8 cellular contexts compared by ENCODE assay signal in the genomic region with DNA sequence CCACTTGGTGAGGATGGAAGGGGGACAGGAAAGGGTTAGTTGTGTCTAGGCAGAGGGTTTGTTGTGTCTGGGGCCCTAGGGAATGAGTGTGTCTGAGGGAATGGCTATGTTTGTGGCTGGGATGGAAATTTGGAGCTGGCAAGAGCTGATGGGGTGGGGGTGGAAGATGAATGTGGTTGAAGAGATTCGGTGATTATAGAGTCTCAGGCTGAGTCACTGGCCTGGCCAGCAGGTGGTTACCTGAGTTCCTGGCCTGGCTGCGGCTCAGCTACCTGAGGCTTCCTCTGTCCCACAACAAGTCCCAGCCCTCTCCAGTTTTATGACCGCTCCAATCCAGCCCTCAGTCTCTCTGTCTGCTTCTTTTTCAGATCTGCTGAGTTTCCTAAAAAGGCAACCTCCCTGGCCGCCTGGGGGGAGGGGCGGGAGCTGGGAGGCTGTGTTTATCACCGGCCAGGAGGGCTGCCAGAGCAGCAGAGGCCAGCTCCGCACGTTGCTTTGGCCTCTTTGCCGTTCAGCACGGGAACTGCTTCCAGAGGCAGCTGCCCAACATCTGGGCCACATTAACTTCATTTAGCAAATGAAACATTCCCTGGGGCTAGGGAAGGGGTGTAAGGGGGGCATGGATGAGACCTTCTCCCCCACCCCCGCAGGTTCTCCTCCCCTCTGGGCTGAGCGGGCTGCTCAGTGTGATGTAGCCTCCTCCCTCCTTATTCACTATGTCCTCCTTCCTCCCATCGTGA. TPM values are rescaled to one million over a fixed set of nuclear protein-coding genes. Genes with fewer than 3 reads are reported as not detected.
DNase-seq lines count a peak whose midpoint lies in the region; ATAC-seq and TF ChIP-seq lines count a peak whose summit lies in the region.

No MANE protein-coding gene starts in this region.

- H3K4me3 ChIP-seq in Caco-2 (ENCODE audit: low read depth, low read length) = no peak overlapping the region
- no peak overlapping the region for H3K4me3 ChIP-seq in ovary
- H3K4me3 ChIP-seq in SJCRH30 = no peak overlapping the region

- no peak for TF ChIP-seq EP300 in ovary (IDR thresholded peaks at IDR 0.05)

- TF ChIP-seq CTCF in Caco-2 (IDR thresholded peaks at IDR 0.05; ENCODE audit: insufficient read depth in 1 of 2, low read depth in 1 of 2, low read length in 1 of 2, severe bottlenecking in 1 of 2, unreplicated experiment in 1 of 2) (no peak), glutamatergic neuron (IDR thresholded peaks at IDR 0.05; ENCODE audit: partially characterized antibody, unreplicated experiment) (no peak), ovary (IDR thresholded peaks at IDR 0.05) (no peak)

- POLR2A ChIA-PET in Caco-2 (lab: Charles Lee) = interaction anchor here (0.6 kb wide), 1 partner anchor 9 kb away, joined by 3 read pairs; no protein-coding TSS in a partner anchor

- WGBS in ovary, 3 donors = 3 to 6% (median 5%) methylated on average over 13 of the region's 13 CpGs

- H3K36me3 ChIP-seq in Caco-2 (ENCODE audit: control insufficient read depth, insufficient read depth, low read length) = no peaks in the 10 kb centered on the region
- H3K36me3 ChIP-seq in ovary = no peaks in the 10 kb centered on the region
- H3K36me3 ChIP-seq in SJCRH30 = no peaks in the 10 kb centered on the region

- peak; percentile 68 for ATAC-seq in SK-N-SH treated with all-trans-retinoic acid at 6 μM for 48 hours

- no peak for TF ChIP-seq POLR2A in ovary (IDR thresholded peaks at IDR 0.05)

- no peaks in the 10 kb centered on the region for H3K9me3 Mint-ChIP-seq in Caco-2 (ENCODE audit: unreplicated experiment)
- H3K9me3 Mint-ChIP-seq in glutamatergic neuron (ENCODE audit: unreplicated experiment) = no peaks in the 10 kb centered on the region

- H3K27me3 ChIP-seq in Caco-2 (replicated peaks; ENCODE audit: control insufficient read depth, insufficient read depth, low read length) (no peaks in the 10 kb centered on the region), ovary (no peaks in the 10 kb centered on the region), SJCRH30 (no peaks in the 10 kb centered on the region)

- H3K27ac ChIP-seq in ovary = peak overlapping the region; percentile 51 to 79
- H3K27ac ChIP-seq in SJCRH30 = no peak overlapping the region

- H3K4me1 ChIP-seq in Caco-2 (peaks cover 7% of the 10 kb centered on the region; the same call in 1 of the 2 replicates), ovary (ENCODE audit: insufficient read depth) (peaks cover 38% of the 10 kb centered on the region), SJCRH30 (peaks cover 34% of the 10 kb centered on the region)

- CTCF ChIA-PET in Caco-2 (lab: Charles Lee) = no interaction called here

- H3K27me3 Mint-ChIP-seq in Caco-2 (ENCODE audit: insufficient read depth, unreplicated experiment) (no peaks in the 10 kb centered on the region), glutamatergic neuron (ENCODE audit: unreplicated experiment) (no peaks in the 10 kb centered on the region)

- H3K4me1 Mint-ChIP-seq in Caco-2 (ENCODE audit: low read depth, unreplicated experiment) = peaks cover 11% of the 10 kb centered on the region
- H3K4me1 Mint-ChIP-seq in glutamatergic neuron (ENCODE audit: low read depth, unreplicated experiment) = peaks cover 15% of the 10 kb centered on the region

- intact Hi-C loops in Caco-2 (cut with micrococcal nuclease; ENCODE audit: unreplicated experiment) = no loop called here
- intact Hi-C loops in ovary (cut with DNase I) = no loop called here

- peak overlapping the region; percentile 21 for H3K27ac Mint-ChIP-seq in Caco-2 (ENCODE audit: unreplicated experiment)
- no peak overlapping the region for H3K27ac Mint-ChIP-seq in glutamatergic neuron (ENCODE audit: unreplicated experiment)

- H3K36me3 Mint-ChIP-seq in Caco-2 (ENCODE audit: insufficient read depth, unreplicated experiment) = peaks cover 7% of the 10 kb centered on the region
- H3K36me3 Mint-ChIP-seq in glutamatergic neuron (ENCODE audit: unreplicated experiment) = no peaks in the 10 kb centered on the region

- H3K4me3 Mint-ChIP-seq in Caco-2 (ENCODE audit: unreplicated experiment) = no peak overlapping the region
- peak overlapping the region; percentile 10 for H3K4me3 Mint-ChIP-seq in glutamatergic neuron (ENCODE audit: unreplicated experiment)

- no TSS peak for BruUV-seq in Caco-2 (replicated peaks; lab: Mats Ljungman, UMichigan)

- H3K9me3 ChIP-seq in Caco-2 (no peaks in the 10 kb centered on the region), ovary (no peaks in the 10 kb centered on the region), SJCRH30 (replicated peaks) (no peaks in the 10 kb centered on the region)

- DNase-seq in Caco-2 = peak; percentile 30 to 53
- peak; percentile 62 for DNase-seq in glutamatergic neuron
- peak; percentile 92 to 97 (median 95) for DNase-seq in ovary
- no peak for DNase-seq in putamen (ENCODE audit: low spot score)
- DNase-seq in SJCRH30 = no peak
- DNase-seq in NCI-H2081 (lab: John Stamatoyannopoulos, UW) = no peak
- DNase-seq in NCI-H1105 (lab: John Stamatoyannopoulos, UW) = no peak

TF ChIP-seq in SK-N-SH treated with all-trans-retinoic acid at 6 μM for 48 hours, 23 proteins besides CTCF, POLR2A, EP300 and RAD21 (continues in another document):
- TF ChIP-seq TOX (CRISPR knock-in tag; IDR thresholded peaks at IDR 0.05; ENCODE audit: borderline replicate concordance) (no peak), RARB (CRISPR knock-in tag; IDR thresholded peaks at IDR 0.05) (no peak), ZC3H10 (CRISPR knock-in tag; IDR thresholded peaks at IDR 0.05) (no peak), ZNF70 (CRISPR knock-in tag; IDR thresholded peaks at IDR 0.05) (no peak), ZFP30 (CRISPR knock-in tag; IDR thresholded peaks at IDR 0.05) (no peak), PPARA (CRISPR knock-in tag; IDR thresholded peaks at IDR 0.05; ENCODE audit: borderline replicate concordance) (no peak), GLIS3 (CRISPR knock-in tag; IDR thresholded peaks at IDR 0.05) (peak; percentile 71), OSR1 (CRISPR knock-in tag; IDR thresholded peaks at IDR 0.05) (no peak), ISL1 (CRISPR knock-in tag; IDR thresholded peaks at IDR 0.05) (no peak), ZNF565 (CRISPR knock-in tag; conservative IDR thresholded peaks at IDR 0.05; ENCODE audit: low read depth) (0 out of 2 replicates have a peak, but pooled peaks have one; percentile 38), CSDC2 (CRISPR knock-in tag; IDR thresholded peaks at IDR 0.05) (no peak), TCF4 (CRISPR knock-in tag; IDR thresholded peaks at IDR 0.05; ENCODE audit: borderline replicate concordance) (peak; percentile 95)
- TF ChIP-seq, protein P1, sequence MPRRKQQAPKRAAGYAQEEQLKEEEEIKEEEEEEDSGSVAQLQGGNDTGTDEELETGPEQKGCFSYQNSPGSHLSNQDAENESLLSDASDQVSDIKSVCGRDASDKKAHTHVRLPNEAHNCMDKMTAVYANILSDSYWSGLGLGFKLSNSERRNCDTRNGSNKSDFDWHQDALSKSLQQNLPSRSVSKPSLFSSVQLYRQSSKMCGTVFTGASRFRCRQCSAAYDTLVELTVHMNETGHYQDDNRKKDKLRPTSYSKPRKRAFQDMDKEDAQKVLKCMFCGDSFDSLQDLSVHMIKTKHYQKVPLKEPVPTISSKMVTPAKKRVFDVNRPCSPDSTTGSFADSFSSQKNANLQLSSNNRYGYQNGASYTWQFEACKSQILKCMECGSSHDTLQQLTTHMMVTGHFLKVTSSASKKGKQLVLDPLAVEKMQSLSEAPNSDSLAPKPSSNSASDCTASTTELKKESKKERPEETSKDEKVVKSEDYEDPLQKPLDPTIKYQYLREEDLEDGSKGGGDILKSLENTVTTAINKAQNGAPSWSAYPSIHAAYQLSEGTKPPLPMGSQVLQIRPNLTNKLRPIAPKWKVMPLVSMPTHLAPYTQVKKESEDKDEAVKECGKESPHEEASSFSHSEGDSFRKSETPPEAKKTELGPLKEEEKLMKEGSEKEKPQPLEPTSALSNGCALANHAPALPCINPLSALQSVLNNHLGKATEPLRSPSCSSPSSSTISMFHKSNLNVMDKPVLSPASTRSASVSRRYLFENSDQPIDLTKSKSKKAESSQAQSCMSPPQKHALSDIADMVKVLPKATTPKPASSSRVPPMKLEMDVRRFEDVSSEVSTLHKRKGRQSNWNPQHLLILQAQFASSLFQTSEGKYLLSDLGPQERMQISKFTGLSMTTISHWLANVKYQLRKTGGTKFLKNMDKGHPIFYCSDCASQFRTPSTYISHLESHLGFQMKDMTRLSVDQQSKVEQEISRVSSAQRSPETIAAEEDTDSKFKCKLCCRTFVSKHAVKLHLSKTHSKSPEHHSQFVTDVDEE (CRISPR knock-in tag; IDR thresholded peaks at IDR 0.05) = no peak
- TF ChIP-seq, protein P2, sequence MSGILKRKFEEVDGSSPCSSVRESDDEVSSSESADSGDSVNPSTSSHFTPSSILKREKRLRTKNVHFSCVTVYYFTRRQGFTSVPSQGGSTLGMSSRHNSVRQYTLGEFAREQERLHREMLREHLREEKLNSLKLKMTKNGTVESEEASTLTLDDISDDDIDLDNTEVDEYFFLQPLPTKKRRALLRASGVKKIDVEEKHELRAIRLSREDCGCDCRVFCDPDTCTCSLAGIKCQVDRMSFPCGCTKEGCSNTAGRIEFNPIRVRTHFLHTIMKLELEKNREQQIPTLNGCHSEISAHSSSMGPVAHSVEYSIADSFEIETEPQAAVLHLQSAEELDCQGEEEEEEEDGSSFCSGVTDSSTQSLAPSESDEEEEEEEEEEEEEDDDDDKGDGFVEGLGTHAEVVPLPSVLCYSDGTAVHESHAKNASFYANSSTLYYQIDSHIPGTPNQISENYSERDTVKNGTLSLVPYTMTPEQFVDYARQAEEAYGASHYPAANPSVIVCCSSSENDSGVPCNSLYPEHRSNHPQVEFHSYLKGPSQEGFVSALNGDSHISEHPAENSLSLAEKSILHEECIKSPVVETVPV (CRISPR knock-in tag; IDR thresholded peaks at IDR 0.05) = no peak

RNA-seq across cellular contexts. Expression of a gene that starts 21.8 kb away (rescaled TPM):
- 0.48 and 1.2 TPM in 2 replicates for total RNA-seq in Caco-2 (2022)
- total RNA-seq in glutamatergic neuron (ENCODE audit: unreplicated experiment) = not detected
- total RNA-seq in ovary = 1 to 10 TPM; 1.7 to 7.7 (median 2.9) TPM
- 1 to 10 TPM; 2.8 to 9.4 TPM for polyA plus RNA-seq in ovary
- 28.0 and 28.9 TPM in 2 replicates for total RNA-seq in SJCRH30 (2014; rRNA removed; shearing (Covaris generic))

RNA-seq across cellular contexts. Expression of a gene that starts 48.3 kb away (rescaled TPM):
- 5.1 and 6.4 TPM in 2 replicates for total RNA-seq in Caco-2 (2022)
- 3.3 TPM for total RNA-seq in glutamatergic neuron (ENCODE audit: unreplicated experiment)
- total RNA-seq in ovary = 10 to 100 TPM in 1 of 7 donors, 1 to 10 TPM in 6; 6.4 to 11.5 (median 9.3) TPM
- 1 to 10 TPM; 3.2 to 9.1 TPM for polyA plus RNA-seq in ovary
- 4.7 and 7.0 TPM in 2 replicates for total RNA-seq in SJCRH30 (2014; rRNA removed; shearing (Covaris generic))

Comparison
In these comparisons a context has a peak if more than half of its experiments do, and no peak if none do; other contexts are left out.
1. DNase-seq: peak in Caco-2 (2 of 2), glutamatergic neuron (single experiment) and ovary (5 of 5); none in putamen (single experiment), SJCRH30 (0 of 2), NCI-H2081 (0 of 2) and NCI-H1105 (single experiment).